Comparison of ENCODE assay signal across 15 cellular contexts in genomic region chr6:112576421-112576820, GRCh38.
"Had no signal": no experiment of that assay in that cellular context is flagged by ENCODE, and none has a peak within 500 bp of the region (broad histone marks: within the 10 kb centered on the region; RNA-seq: fewer than 3 reads in every experiment).

No MANE protein-coding gene starts in this region.

- H3K27me3 Mint-ChIP-seq: activated CD8-positive, alpha-beta memory T cell treated with anti-CD3 and anti-CD28 coated beads, Interleukin-2, amount 10 ng/mL, durations not matched to agents 7 days and 5 days; activated naive CD8-positive, alpha-beta T cell treated with anti-CD3 and anti-CD28 coated beads, Interleukin-2, amount 50 U/mL, for 24 hours; stimulated activated memory B cell treated with anti-CD40 and anti-IgM and Interleukin-4, amounts not matched to agents 10 μg/mL and 1 μg/mL and 100 μg/mL, for 72 hours had no signal

- H3K36me3 ChIP-seq: cardiac muscle cell, left lung, WERI-Rb-1 had no signal

- H3K9ac ChIP-seq: parathyroid adenoma had no signal

- H3K27ac ChIP-seq: cardiac muscle cell, left lung, parathyroid adenoma, WERI-Rb-1 had no signal

- H3K9me3 ChIP-seq: left lung had no signal

- H2AFZ ChIP-seq: parathyroid adenoma had no signal

- H3K79me2 ChIP-seq: parathyroid adenoma had no signal

- H3K27me3 ChIP-seq: cardiac muscle cell, left lung had no signal

- H3K36me3 Mint-ChIP-seq: activated CD8-positive, alpha-beta memory T cell treated with anti-CD3 and anti-CD28 coated beads, Interleukin-2, amount 10 ng/mL, durations not matched to agents 7 days and 5 days; stimulated activated memory B cell treated with anti-CD40 and anti-IgM and Interleukin-4, amounts not matched to agents 10 μg/mL and 1 μg/mL and 100 μg/mL, for 72 hours had no signal

- H3K4me3 ChIP-seq: cardiac muscle cell, left lung had no signal

- FAIRE-seq: keratinocyte had no signal

- H3K4me3 Mint-ChIP-seq: activated CD8-positive, alpha-beta memory T cell treated with anti-CD3 and anti-CD28 coated beads, Interleukin-2, amount 10 ng/mL, durations not matched to agents 7 days and 5 days; activated naive CD4-positive, alpha-beta T cell treated with anti-CD3 and anti-CD28 coated beads for 36 hours; activated naive CD8-positive, alpha-beta T cell treated with anti-CD3 and anti-CD28 coated beads, Interleukin-2, amount 50 U/mL, for 24 hours; stimulated activated memory B cell treated with anti-CD40 and anti-IgM and Interleukin-4, amounts not matched to agents 10 μg/mL and 1 μg/mL and 100 μg/mL, for 72 hours had no signal

- H3K27ac Mint-ChIP-seq: activated CD8-positive, alpha-beta memory T cell treated with anti-CD3 and anti-CD28 coated beads, Interleukin-2, amount 10 ng/mL, durations not matched to agents 7 days and 5 days; activated naive CD4-positive, alpha-beta T cell treated with anti-CD3 and anti-CD28 coated beads for 36 hours; activated naive CD8-positive, alpha-beta T cell treated with anti-CD3 and anti-CD28 coated beads, Interleukin-2, amount 50 U/mL, for 24 hours; activated T-helper 2 cell treated with anti-CD3 and anti-CD28 coated beads, Interferon-gamma antibody, Interleukin-2, Interleukin-4, amounts not matched to agents 10 μg/mL and 5 μg/mL and 100 μg/mL, durations not matched to agents 14 hours and 24 hours and 36 hours; stimulated activated memory B cell treated with anti-CD40 and anti-IgM and Interleukin-4, amounts not matched to agents 10 μg/mL and 1 μg/mL and 100 μg/mL, for 72 hours had no signal

- H3K4me1 Mint-ChIP-seq: activated CD8-positive, alpha-beta memory T cell treated with anti-CD3 and anti-CD28 coated beads, Interleukin-2, amount 10 ng/mL, durations not matched to agents 7 days and 5 days; activated naive CD8-positive, alpha-beta T cell treated with anti-CD3 and anti-CD28 coated beads, Interleukin-2, amount 50 U/mL, for 24 hours; stimulated activated memory B cell treated with anti-CD40 and anti-IgM and Interleukin-4, amounts not matched to agents 10 μg/mL and 1 μg/mL and 100 μg/mL, for 72 hours had no signal

- H3K4me1 ChIP-seq: left lung, parathyroid adenoma had no signal

- ATAC-seq: activated CD8-positive, alpha-beta memory T cell treated with anti-CD3 and anti-CD28 coated beads, Interleukin-2, amount 10 ng/mL, durations not matched to agents 7 days and 5 days; activated naive CD8-positive, alpha-beta T cell treated with anti-CD3 and anti-CD28 coated beads, Interleukin-2, amount 50 U/mL, for 24 hours; left lung; stimulated activated memory B cell treated with anti-CD40 and anti-IgM and Interleukin-4, amounts not matched to agents 10 μg/mL and 1 μg/mL and 100 μg/mL, for 72 hours had no signal

- H3K9me3 Mint-ChIP-seq: activated naive CD4-positive, alpha-beta T cell treated with anti-CD3 and anti-CD28 coated beads for 36 hours; activated naive CD8-positive, alpha-beta T cell treated with anti-CD3 and anti-CD28 coated beads, Interleukin-2, amount 50 U/mL, for 24 hours; activated T-helper 2 cell treated with anti-CD3 and anti-CD28 coated beads, Interferon-gamma antibody, Interleukin-2, Interleukin-4, amounts not matched to agents 10 μg/mL and 5 μg/mL and 100 μg/mL, durations not matched to agents 14 hours and 24 hours and 36 hours; stimulated activated memory B cell treated with anti-CD40 and anti-IgM and Interleukin-4, amounts not matched to agents 10 μg/mL and 1 μg/mL and 100 μg/mL, for 72 hours had no signal

- DNase-seq: activated CD4-positive, alpha-beta T cell treated with anti-CD3 and anti-CD28 coated beads, Interleukin-2, amount 50 U/mL, for 48 hours; activated CD8-positive, alpha-beta memory T cell treated with anti-CD3 and anti-CD28 coated beads, Interleukin-2, amount 10 ng/mL, durations not matched to agents 7 days and 5 days; activated naive CD4-positive, alpha-beta T cell treated with anti-CD3 and anti-CD28 coated beads for 36 hours; activated naive CD8-positive, alpha-beta T cell treated with anti-CD3 and anti-CD28 coated beads, Interleukin-2, amount 50 U/mL, for 24 hours; activated T-cell treated with anti-CD3 and anti-CD28 coated beads, Interleukin-2, amount 50 U/mL, for 1 hour; aorta; left lung; mammary epithelial cell; retina; WERI-Rb-1 had no signal
